ENCODE assay signal across 30 cellular contexts in genomic region chr12:3361156-3361555, GRCh38.
"Had no signal": no experiment of that assay in that cellular context is flagged by ENCODE, and none has a peak within 500 bp of the region (broad histone marks: within the 10 kb centered on the region; RNA-seq: fewer than 3 reads in every experiment).

No MANE protein-coding gene starts in this region.

- FAIRE-seq: colon, endometrium, endothelial cell of umbilical vein, frontal cortex had no signal

- H3K4me3 ChIP-seq: adrenal gland, body of pancreas had no signal

- H3K9me3 ChIP-seq: adrenal gland, body of pancreas had no signal

- H3K36me3 ChIP-seq: adrenal gland, WERI-Rb-1 had no signal

- H3K27me3 ChIP-seq: body of pancreas had no signal

- DNase-seq: activated B cell treated with CpG ODN at 0.5 μM for 24 hours; activated CD4-positive, alpha-beta T cell treated with anti-CD3 and anti-CD28 coated beads for 48 hours; activated CD4-positive, alpha-beta T cell treated with anti-CD3 and anti-CD28 coated beads, Interleukin-2, amount 50 U/mL, for 1 hour; activated CD4-positive, alpha-beta T cell treated with anti-CD3 and anti-CD28 coated beads, Interleukin-2, amount 50 U/mL, for 48 hours; activated CD8-positive, alpha-beta memory T cell treated with anti-CD3 and anti-CD28 coated beads, Interleukin-2, amount 10 ng/mL, durations not matched to agents 7 days and 5 days; activated CD8-positive, alpha-beta memory T cell treated with anti-CD3 and anti-CD28 coated beads, Interleukin-2, amount 50 U/mL, for 4 hours; activated CD8-positive, alpha-beta T cell treated with anti-CD3 and anti-CD28 coated beads for 36 hours; activated effector memory CD4-positive, alpha-beta T cell treated with anti-CD3 and anti-CD28 coated beads, Interleukin-2, amount 50 U/mL, for 16 hours; activated naive CD4-positive, alpha-beta T cell treated with anti-CD3 and anti-CD28 coated beads for 36 hours; activated naive CD8-positive, alpha-beta T cell treated with anti-CD3 and anti-CD28 coated beads for 36 hours; activated naive CD8-positive, alpha-beta T cell treated with anti-CD3 and anti-CD28 coated beads, Interleukin-2, amount 50 U/mL, for 24 hours; activated T-cell treated with anti-CD3 and anti-CD28 coated beads, Interleukin-2, amount 50 U/mL, for 1 hour; activated T-cell treated with anti-CD3 and anti-CD28 coated beads, Interleukin-2, amount 50 U/mL, for 48 hours; adrenal gland; amygdala; aorta; body of pancreas; caudate nucleus; effector CD8-positive, alpha-beta T cell; foreskin fibroblast; T-helper 1 cell; T-helper 17 cell; T1000; WERI-Rb-1 had no signal

- H3K27ac ChIP-seq: adrenal gland, body of pancreas, epithelial cell of prostate, WERI-Rb-1 had no signal

- ATAC-seq: activated CD4-positive, CD25-positive, alpha-beta regulatory T cell treated with anti-CD3 and anti-CD28 coated beads, Interleukin-2, amount 50 U/mL, for 24 hours; activated CD8-positive, alpha-beta memory T cell treated with anti-CD3 and anti-CD28 coated beads, Interleukin-2, amount 10 ng/mL, durations not matched to agents 7 days and 5 days; activated CD8-positive, alpha-beta T cell treated with anti-CD3 and anti-CD28 coated beads for 36 hours; activated naive CD8-positive, alpha-beta T cell treated with anti-CD3 and anti-CD28 coated beads, Interleukin-2, amount 50 U/mL, for 24 hours; body of pancreas; T-helper 17 cell had no signal

- H3K4me1 ChIP-seq: adrenal gland had no signal
